1 cellular context compared by ENCODE assay signal in genomic region chr5:5374034-5374715, GRCh38.
TF ChIP-seq lines count a peak whose summit lies in the region.

No MANE protein-coding gene starts in this region.

TF ChIP-seq in GM23338, 12 proteins besides CTCF, POLR2A, EP300 and RAD21:
- TF ChIP-seq ZNF462 (CRISPR knock-in tag; IDR thresholded peaks at IDR 0.05) = no peak
- TF ChIP-seq EZH2 (IDR thresholded peaks at IDR 0.05; ENCODE audit: low read depth, unreplicated experiment) = no peak
- TF ChIP-seq STAT1 (IDR thresholded peaks at IDR 0.05; ENCODE audit: unreplicated experiment) = no peak
- TF ChIP-seq JUNB (IDR thresholded peaks at IDR 0.05; ENCODE audit: unreplicated experiment) = no peak
- TF ChIP-seq EZH2phosphoT487 (IDR thresholded peaks at IDR 0.05; ENCODE audit: unreplicated experiment) = no peak
- no peak for TF ChIP-seq ZNF114 (CRISPR knock-in tag; IDR thresholded peaks at IDR 0.05)
- TF ChIP-seq CREB1 (CRISPR knock-in tag; IDR thresholded peaks at IDR 0.05; ENCODE audit: low read depth) = no peak
